Comparison of ENCODE assay signal across 26 cellular contexts in the genomic region with DNA sequence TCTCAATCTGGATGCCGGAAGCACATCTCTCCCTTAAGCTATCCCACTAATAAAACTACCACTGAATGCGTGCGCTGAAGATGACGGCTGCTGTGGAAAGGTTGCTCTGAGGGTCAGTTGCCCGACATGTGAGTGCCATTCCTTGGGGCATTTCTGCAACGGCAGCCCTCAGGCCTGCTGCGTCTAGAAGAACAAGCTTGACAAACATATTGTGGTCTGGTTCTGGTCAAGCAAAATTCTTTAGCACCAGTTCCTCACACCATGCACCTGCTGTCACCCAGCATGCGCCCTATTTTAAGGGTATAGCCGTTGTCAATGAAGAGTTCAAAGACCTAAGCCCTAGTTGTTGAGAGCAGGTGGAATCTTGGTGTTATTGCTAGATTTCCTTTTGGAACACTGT.
"Had no signal": no experiment of that assay in that cellular context is flagged by ENCODE, and none has a peak within 500 bp of the region (broad histone marks: within the 10 kb centered on the region; RNA-seq: fewer than 3 reads in every experiment).

No MANE protein-coding gene starts in this region.

- H3K4me3 Mint-ChIP-seq: activated B cell treated with CpG ODN at 0.5 μM for 24 hours; activated CD4-positive, alpha-beta memory T cell treated with anti-CD3 and anti-CD28 coated beads, Interleukin-2, amount 10 ng/mL, durations not matched to agents 7 days and 5 days; activated naive CD8-positive, alpha-beta T cell; T-cell had no signal

- DNase-seq: activated B cell treated with CpG ODN at 0.5 μM for 24 hours; activated CD4-positive, alpha-beta memory T cell treated with anti-CD3 and anti-CD28 coated beads, Interleukin-2, amount 10 ng/mL, durations not matched to agents 7 days and 5 days; activated CD4-positive, alpha-beta T cell treated with anti-CD3 and anti-CD28 coated beads for 1 hour; activated CD4-positive, alpha-beta T cell treated with anti-CD3 and anti-CD28 coated beads, Interleukin-2, amount 50 U/mL, for 1 hour; activated effector memory CD4-positive, alpha-beta T cell treated with Interleukin-2 at 50 U/mL for 16 hours; activated naive CD4-positive, alpha-beta T cell; activated T-cell treated with anti-CD3 and anti-CD28 coated beads for 4 hours; adrenal gland; anterior cingulate cortex; caudate nucleus; KBM-7; NCI-H1048; NCI-H146; NCI-H187 treated with DMSO at 0.1 percent for 48 hours; NCI-H2081 treated with DMSO at 0.1 percent for 48 hours; NCI-H2171; NCI-H345; NCI-H510A; NCI-H526 treated with DMSO at 0.1 percent for 48 hours; NCI-H82; T-cell; T-helper 2 cell; T1000 had no signal

- H3K9me3 Mint-ChIP-seq: activated B cell treated with CpG ODN at 0.5 μM for 24 hours; activated CD4-positive, alpha-beta memory T cell treated with anti-CD3 and anti-CD28 coated beads, Interleukin-2, amount 10 ng/mL, durations not matched to agents 7 days and 5 days; T-cell had no signal

- H3K4me3 ChIP-seq: adrenal gland, SK-N-MC had no signal

- FAIRE-seq: TTC549 had no signal

- H3K36me3 ChIP-seq: adrenal gland had no signal

- H3K27ac ChIP-seq: adrenal gland, SK-N-MC had no signal

- H3K9me3 ChIP-seq: adrenal gland had no signal

- H3K27me3 Mint-ChIP-seq: activated B cell treated with CpG ODN at 0.5 μM for 24 hours; activated CD4-positive, alpha-beta memory T cell treated with anti-CD3 and anti-CD28 coated beads, Interleukin-2, amount 10 ng/mL, durations not matched to agents 7 days and 5 days; activated naive CD8-positive, alpha-beta T cell; T-cell had no signal

- H3K27ac Mint-ChIP-seq: activated B cell treated with CpG ODN at 0.5 μM for 24 hours, T-cell had no signal

- H3K27me3 ChIP-seq: adrenal gland had no signal
